Comparison of ENCODE assay signal across 19 cellular contexts in genomic region chr14:63573579-63573978, GRCh38. TPM values are rescaled to one million over a fixed set of nuclear protein-coding genes. Genes with fewer than 3 reads are reported as not detected.
DNase-seq lines count a peak whose midpoint lies in the region; ATAC-seq and TF ChIP-seq lines count a peak whose summit lies in the region.
"Had no signal": no experiment of that assay in that cellular context is flagged by ENCODE, and none has a peak within 500 bp of the region (broad histone marks: within the 10 kb centered on the region; RNA-seq: fewer than 3 reads in every experiment).

No MANE protein-coding gene starts in this region.

- intact Hi-C loops in upper lobe of right lung (cut with DNase I): no loop called here

- no peaks in the 10 kb centered on the region for H3K27me3 ChIP-seq in upper lobe of right lung
- H3K27me3 ChIP-seq: colonic mucosa, sigmoid colon, thyroid gland had no signal

- H3K36me3 Mint-ChIP-seq in activated naive CD8-positive, alpha-beta T cell treated with anti-CD3 and anti-CD28 coated beads for 36 hours: no peaks in the 10 kb centered on the region
- H3K36me3 Mint-ChIP-seq: activated naive CD4-positive, alpha-beta T cell treated with anti-CD3 and anti-CD28 coated beads, Interleukin-2, amount 50 U/mL, for 24 hours; brain; CD4-positive, alpha-beta memory T cell had no signal

- H3K27me3 Mint-ChIP-seq in activated naive CD8-positive, alpha-beta T cell treated with anti-CD3 and anti-CD28 coated beads for 36 hours: no peaks in the 10 kb centered on the region
- H3K27me3 Mint-ChIP-seq: activated naive CD4-positive, alpha-beta T cell treated with anti-CD3 and anti-CD28 coated beads, Interleukin-2, amount 50 U/mL, for 24 hours had no signal

- H3K4me3 ChIP-seq in fibroblast of pulmonary artery (replicated peaks; ENCODE audit: low read depth, low read length) (no peak overlapping the region), retinal pigment epithelial cell (ENCODE audit: low read length) (no peak overlapping the region), upper lobe of right lung (no peak overlapping the region)
- H3K4me3 ChIP-seq: colonic mucosa, sigmoid colon, thyroid gland had no signal

- H3K27ac Mint-ChIP-seq in activated naive CD8-positive, alpha-beta T cell treated with anti-CD3 and anti-CD28 coated beads for 36 hours: no peak overlapping the region
- H3K27ac Mint-ChIP-seq: activated naive CD4-positive, alpha-beta T cell treated with anti-CD3 and anti-CD28 coated beads, Interleukin-2, amount 50 U/mL, for 24 hours; activated T-helper 1 cell treated with anti-CD3 and anti-CD28 coated beads, Interleukin-12 subunit alpha, Interleukin-12 subunit beta, Interleukin-2, Interleukin-4 antibody, amounts not matched to agents 30 ng/mL and 10 ng/mL and 1 ng/mL, durations not matched to agents 14 hours and 24 hours and 36 hours; brain had no signal

- no peaks in the 10 kb centered on the region for H3K9me3 Mint-ChIP-seq in activated naive CD8-positive, alpha-beta T cell treated with anti-CD3 and anti-CD28 coated beads for 36 hours
- H3K9me3 Mint-ChIP-seq: activated naive CD4-positive, alpha-beta T cell treated with anti-CD3 and anti-CD28 coated beads, Interleukin-2, amount 50 U/mL, for 24 hours; activated T-helper 1 cell treated with anti-CD3 and anti-CD28 coated beads, Interleukin-12 subunit alpha, Interleukin-12 subunit beta, Interleukin-2, Interleukin-4 antibody, amounts not matched to agents 30 ng/mL and 10 ng/mL and 1 ng/mL, durations not matched to agents 14 hours and 24 hours and 36 hours had no signal

- H3K36me3 ChIP-seq in upper lobe of right lung: no peaks in the 10 kb centered on the region
- H3K36me3 ChIP-seq: colonic mucosa, sigmoid colon, thyroid gland had no signal

- TF ChIP-seq CTCF in fibroblast of pulmonary artery (IDR thresholded peaks at IDR 0.05; ENCODE audit: low read length, missing control alignments): no peak
- TF ChIP-seq CTCF in retinal pigment epithelial cell (conservative IDR thresholded peaks at IDR 0.05; ENCODE audit: low read depth, low read length): no peak
- no peak for TF ChIP-seq CTCF in upper lobe of right lung (IDR thresholded peaks at IDR 0.05)

- no peak overlapping the region for H3K27ac ChIP-seq in upper lobe of right lung
- H3K27ac ChIP-seq: colonic mucosa, sigmoid colon, thyroid gland had no signal

- H3K4me1 ChIP-seq in upper lobe of right lung: no peaks in the 10 kb centered on the region
- H3K4me1 ChIP-seq: colonic mucosa, sigmoid colon, thyroid gland had no signal

- DNase-seq in ELR (ENCODE audit: low read depth) (peak; percentile 45), RPMI7951 (ENCODE audit: low read depth) (peak; percentile 15), fibroblast of pulmonary artery (ENCODE audit: low read depth) (peak; percentile 24), retinal pigment epithelial cell (ENCODE audit: low read depth) (peak; percentile 27), left lobe of liver (ENCODE audit: low spot score) (no peak), upper lobe of right lung (no peak)
- DNase-seq in activated naive CD8-positive, alpha-beta T cell treated with anti-CD3 and anti-CD28 coated beads for 36 hours: no peak
- DNase-seq: activated CD4-positive, alpha-beta T cell treated with anti-CD3 and anti-CD28 coated beads for 1 hour; CD4-positive, alpha-beta memory T cell; colonic mucosa; kidney; NCI-H524; sigmoid colon; stimulated activated naive CD4-positive, alpha-beta T cell treated with Interleukin-2 at 50 U/mL for 16 hours; thyroid gland had no signal

- H3K4me1 Mint-ChIP-seq in activated naive CD8-positive, alpha-beta T cell treated with anti-CD3 and anti-CD28 coated beads for 36 hours: peaks cover 1% of the 10 kb centered on the region
- H3K4me1 Mint-ChIP-seq: activated naive CD4-positive, alpha-beta T cell treated with anti-CD3 and anti-CD28 coated beads, Interleukin-2, amount 50 U/mL, for 24 hours; brain; CD4-positive, alpha-beta memory T cell had no signal

- H3K9me3 ChIP-seq in upper lobe of right lung: no peaks in the 10 kb centered on the region
- H3K9me3 ChIP-seq: colonic mucosa, sigmoid colon, thyroid gland had no signal

- no peak for ATAC-seq in left lobe of liver
- ATAC-seq in upper lobe of right lung: no peak
- no peak for ATAC-seq in HG03159 (IDR thresholded peaks at IDR 0.05; ENCODE audit: unreplicated experiment)

- no peak overlapping the region for H3K4me3 Mint-ChIP-seq in activated naive CD8-positive, alpha-beta T cell treated with anti-CD3 and anti-CD28 coated beads for 36 hours
- H3K4me3 Mint-ChIP-seq: activated naive CD4-positive, alpha-beta T cell treated with anti-CD3 and anti-CD28 coated beads, Interleukin-2, amount 50 U/mL, for 24 hours; activated T-helper 1 cell treated with anti-CD3 and anti-CD28 coated beads, Interleukin-12 subunit alpha, Interleukin-12 subunit beta, Interleukin-2, Interleukin-4 antibody, amounts not matched to agents 30 ng/mL and 10 ng/mL and 1 ng/mL, durations not matched to agents 14 hours and 24 hours and 36 hours; brain; CD4-positive, alpha-beta memory T cell had no signal

RNA-seq across cellular contexts. Expression of gene PPP2R5E, which starts 30.4 kb away (rescaled TPM):
- total RNA-seq in RPMI7951 (2014; rRNA removed; shearing (Covaris generic)): 17.6 and 21.9 TPM in 2 replicates
- total RNA-seq in left lobe of liver (13.7 TPM), upper lobe of right lung (46.0 TPM)
- total RNA-seq in activated naive CD8-positive, alpha-beta T cell treated with anti-CD3 and anti-CD28 coated beads for 36 hours: 10 to 100 TPM; 42.8 to 44.8 TPM

Comparison
In these comparisons a context has a peak if more than half of its experiments do, and no peak if none do; other contexts are left out.
1. DNase-seq: peak in ELR (single experiment), RPMI7951 (single experiment), fibroblast of pulmonary artery (single experiment) and retinal pigment epithelial cell (single experiment); none in left lobe of liver (single experiment), activated naive CD8-positive, alpha-beta T cell treated with anti-CD3 and anti-CD28 coated beads for 36 hours (single experiment) and upper lobe of right lung (single experiment).